ENCODE assay signal across 14 cellular contexts in the genomic region with DNA sequence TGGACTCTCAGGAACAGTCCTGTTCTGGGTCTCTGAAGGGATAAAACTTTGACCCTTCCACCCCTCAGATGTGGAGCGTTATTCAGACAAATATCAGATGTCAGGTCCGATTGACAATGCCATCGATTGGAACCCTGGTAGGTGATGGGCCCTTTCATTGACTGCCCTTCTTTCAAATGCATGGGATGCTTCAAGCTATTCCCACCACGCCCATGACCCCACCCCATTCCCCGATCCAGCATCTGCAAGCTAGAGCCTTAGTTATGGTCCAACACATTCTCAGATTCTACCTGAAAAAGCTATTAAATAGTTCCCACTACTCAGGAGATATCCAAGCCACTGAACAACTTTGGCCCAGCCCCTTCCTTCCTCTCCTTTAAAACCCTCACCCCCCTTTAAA. TPM values are rescaled to one million over a fixed set of nuclear protein-coding genes. Genes with fewer than 3 reads are reported as not detected.
DNase-seq lines count a peak whose midpoint lies in the region; ATAC-seq, FAIRE-seq and TF ChIP-seq lines count a peak whose summit lies in the region.
"Had no signal": no experiment of that assay in that cellular context is flagged by ENCODE, and none has a peak within 500 bp of the region (broad histone marks: within the 10 kb centered on the region; RNA-seq: fewer than 3 reads in every experiment).

No MANE protein-coding gene starts in this region.

- H3K4me2 ChIP-seq in A549 = 0 out of 3 replicates have a peak overlapping the region, but pooled peaks have one; percentile 15

- H3K27me3 ChIP-seq in psoas muscle (ENCODE audit: insufficient read depth in 3 of 3, low read length in 2 of 3) = no peaks in the 10 kb centered on the region
- H3K27me3 ChIP-seq: brain microvascular endothelial cell, hepatocyte had no signal

- intact Hi-C loops in psoas muscle (cut with DNase I) = loop anchor here in 1 of 2 donors (2.0 kb wide), 1 partner anchor 36 kb away; no protein-coding TSS in a partner anchor

- POLR2A ChIA-PET in A549 (lab: Yijun Ruan, JAX) = interaction anchor here (0.8 to 1.2 kb wide), 2 partner anchors 13 to 19 kb away, joined by 3 to 4 read pairs; partner anchors contain the start of genes ANKRD34A, LIX1L and POLR3GL

- no peak for FAIRE-seq in A549 (lab: Jason Lieb, UNC)
- FAIRE-seq in frontal cortex (lab: Jason Lieb, UNC) = no peak

- DNase-seq in A549 (ENCODE audit: low read depth in 1 of 2, low spot score in 1 of 2) (no peak), coronary artery (ENCODE audit: low spot score) (no peak), psoas muscle (peak in 1 of 2 donors; percentile 35), NCI-H524 (lab: John Stamatoyannopoulos, UW) (no peak), frontal cortex (ENCODE audit: low spot score in 2 of 2) (no peak), NCI-H2171 (lab: John Stamatoyannopoulos, UW) (no peak), NCI-H1048 (lab: John Stamatoyannopoulos, UW) (no peak)

- CTCF ChIA-PET in A549 (lab: Yijun Ruan, JAX) = interaction anchor here (0.6 to 24.2 kb wide), 31 partner anchors 11 to 151 kb away, joined by 3 to 566 read pairs (median 5); partner anchors contain the start of genes ANKRD34A, ANKRD35, HJV and ITGA10

- TF ChIP-seq POLR2A in A549 (IDR thresholded peaks at IDR 0.05; ENCODE audit: low read length) = no peak

- WGBS in A549 (ENCODE audit: missing lambda C conversion rate) = 55% methylated on average over 5 of the region's 5 CpGs
- 76 to 78% (median 78%) methylated on average over 5 of the region's 5 CpGs for WGBS in psoas muscle, 3 donors

- ATAC-seq in A549 = no peak; a peak in 1 of 6 replicates
- ATAC-seq in psoas muscle = no peak

- no peaks in the 10 kb centered on the region for H3K9me3 ChIP-seq in A549
- no peaks in the 10 kb centered on the region for H3K9me3 ChIP-seq in KOPT-K1 (ENCODE audit: insufficient read depth, low read length, poor library complexity, severe bottlenecking)
- no peaks in the 10 kb centered on the region for H3K9me3 ChIP-seq in psoas muscle

- H3K27ac ChIP-seq in A549 = no peak overlapping the region
- H3K27ac ChIP-seq in KOPT-K1 (ENCODE audit: low read depth, low read length, poor library complexity, severe bottlenecking) = peak overlapping the region; percentile 72
- peak overlapping the region; percentile 95 to 99 for H3K27ac ChIP-seq in coronary artery
- H3K27ac ChIP-seq in psoas muscle = peak overlapping the region; percentile 98

- no peaks in the 10 kb centered on the region for H3K36me3 ChIP-seq in KOPT-K1 (ENCODE audit: insufficient read depth, low read length)
- peaks cover 0 to 11% of the 10 kb centered on the region in 2 donors for H3K36me3 ChIP-seq in psoas muscle (ENCODE audit: insufficient read depth in 1 of 2, low read depth in 1 of 2)
- H3K36me3 ChIP-seq: brain microvascular endothelial cell had no signal

- H3K4me3 ChIP-seq in A549 (no peak overlapping the region), coronary artery (no peak overlapping the region), psoas muscle (no peak overlapping the region)
- H3K4me3 ChIP-seq: hepatocyte had no signal

- TF ChIP-seq EP300 in A549 (IDR thresholded peaks at IDR 0.05) = no peak

- no peak for TF ChIP-seq RAD21 in A549 (conservative IDR thresholded peaks at IDR 0.05 in 1 of 2, IDR thresholded peaks at IDR 0.05 in 1 of 2)

- no peak for TF ChIP-seq CTCF in A549 (IDR thresholded peaks at IDR 0.05)
- no peak for TF ChIP-seq CTCF in coronary artery (IDR thresholded peaks at IDR 0.05)
- TF ChIP-seq CTCF in psoas muscle (IDR thresholded peaks at IDR 0.05) = no peak

- H3K4me1 ChIP-seq in A549 (peaks cover 20% of the 10 kb centered on the region; the same call in 2 of the 3 replicates), psoas muscle (peaks cover 44% of the 10 kb centered on the region)

TF ChIP-seq in A549, 52 proteins besides CTCF, POLR2A, EP300 and RAD21:
- TF ChIP-seq, protein P1, sequence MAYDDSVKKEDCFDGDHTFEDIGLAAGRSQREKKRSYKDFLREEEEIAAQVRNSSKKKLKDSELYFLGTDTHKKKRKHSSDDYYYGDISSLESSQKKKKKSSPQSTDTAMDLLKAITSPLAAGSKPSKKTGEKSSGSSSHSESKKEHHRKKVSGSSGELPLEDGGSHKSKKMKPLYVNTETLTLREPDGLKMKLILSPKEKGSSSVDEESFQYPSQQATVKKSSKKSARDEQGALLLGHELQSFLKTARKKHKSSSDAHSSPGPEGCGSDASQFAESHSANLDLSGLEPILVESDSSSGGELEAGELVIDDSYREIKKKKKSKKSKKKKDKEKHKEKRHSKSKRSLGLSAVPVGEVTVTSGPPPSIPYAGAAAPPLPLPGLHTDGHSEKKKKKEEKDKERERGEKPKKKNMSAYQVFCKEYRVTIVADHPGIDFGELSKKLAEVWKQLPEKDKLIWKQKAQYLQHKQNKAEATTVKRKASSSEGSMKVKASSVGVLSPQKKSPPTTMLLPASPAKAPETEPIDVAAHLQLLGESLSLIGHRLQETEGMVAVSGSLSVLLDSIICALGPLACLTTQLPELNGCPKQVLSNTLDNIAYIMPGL (CRISPR knock-in tag; IDR thresholded peaks at IDR 0.05; ENCODE audit: borderline replicate concordance) = no peak
- no peak for TF ChIP-seq FOXS1 (CRISPR knock-in tag; IDR thresholded peaks at IDR 0.05)
- no peak for TF ChIP-seq KDM5A (IDR thresholded peaks at IDR 0.05)
- no peak for TF ChIP-seq ZSCAN20 (CRISPR knock-in tag; IDR thresholded peaks at IDR 0.05)
- TF ChIP-seq ZC3H11A (IDR thresholded peaks at IDR 0.05) = no peak
- TF ChIP-seq CBX8 (IDR thresholded peaks at IDR 0.05) = no peak
- no peak for TF ChIP-seq FOSB (CRISPR knock-in tag; IDR thresholded peaks at IDR 0.05)
- no peak for TF ChIP-seq BCL3 (IDR thresholded peaks at IDR 0.05)
- no peak for TF ChIP-seq SMC3 (IDR thresholded peaks at IDR 0.05)
- no peak for TF ChIP-seq KDM1A (IDR thresholded peaks at IDR 0.05; ENCODE audit: low read depth)
- TF ChIP-seq HOXA7 (CRISPR knock-in tag; IDR thresholded peaks at IDR 0.05) = no peak
- TF ChIP-seq TP53 (CRISPR knock-in tag; IDR thresholded peaks at IDR 0.05) = no peak
- no peak for TF ChIP-seq CBX2 (IDR thresholded peaks at IDR 0.05; ENCODE audit: borderline replicate concordance, low read depth)
- no peak for TF ChIP-seq CHD2 (IDR thresholded peaks at IDR 0.05; ENCODE audit: low read length, partially characterized antibody)
TF ChIP-seq in A549: peak in this region for 0.

RNA-seq across cellular contexts. Expression of gene POLR3GL, which starts 12.5 kb away (rescaled TPM):
- polyA plus RNA-seq in A549 (2011; rRNA removed) (11.0 and 15.7 TPM in 2 replicates), A549 (2017; fragmentation: RNase III; extraction: RNeasy Plus Mini Kit Qiagen cat#74134 plus additional on column Dnase treatment) (11.0 to 14.3 TPM (median 12.6 TPM) in 3 replicates), psoas muscle (100 to 1,000 TPM in 1 of 3 donors, 10 to 100 TPM in 2; 59.9 to 139 (median 98.1) TPM)
- polyA plus RNA-seq in A549 (2012; cell fraction: cytosol; rRNA removed) = 5.1 and 5.2 TPM in 2 replicates
- 2.3 and 2.6 TPM in 2 replicates for polyA plus RNA-seq in A549 (2012; cell fraction: nucleus; rRNA removed)
- polyA minus RNA-seq in A549 (2011; rRNA and poly(A)+ RNA removed) = 5.2 TPM in 2 replicates
- total RNA-seq in psoas muscle (10 to 100 TPM; 30.5 to 62.5 (median 48.9) TPM), frontal cortex (14.7 TPM)

RNA-seq across cellular contexts. Expression of gene ANKRD34A, which starts 12.6 kb away (rescaled TPM):
- polyA plus RNA-seq in A549 (2011; rRNA removed) (0.30 and 0.34 TPM in 2 replicates), A549 (2017; fragmentation: RNase III; extraction: RNeasy Plus Mini Kit Qiagen cat#74134 plus additional on column Dnase treatment) (0.25 to 0.59 TPM (median 0.39 TPM) in 3 replicates), psoas muscle (10 to 100 TPM in 1 of 3 donors, 1 to 10 TPM in 2; 6.6 to 14.7 (median 7.4) TPM)
- 0.17 and 0.29 TPM in 2 replicates for polyA plus RNA-seq in A549 (2012; cell fraction: cytosol; rRNA removed)
- 0.50 and 0.79 TPM in 2 replicates for polyA plus RNA-seq in A549 (2012; cell fraction: nucleus; rRNA removed)
- polyA minus RNA-seq in A549 (2011; rRNA and poly(A)+ RNA removed) = 0.15 and 0.33 TPM in 2 replicates
- total RNA-seq in psoas muscle (10 to 100 TPM in 1 of 4 donors, 1 to 10 TPM in 2, under 1 TPM in 1; 0.42 to 12.3 (median 4.9) TPM), frontal cortex (1.6 TPM)

RNA-seq across cellular contexts. Expression of gene LIX1L, which starts 19.2 kb away (rescaled TPM):
- polyA plus RNA-seq in A549 (2011; rRNA removed) (33.0 and 35.8 TPM in 2 replicates), A549 (2017; fragmentation: RNase III; extraction: RNeasy Plus Mini Kit Qiagen cat#74134 plus additional on column Dnase treatment) (8.6 to 10.5 TPM (median 10.1 TPM) in 3 replicates), psoas muscle (10 to 100 TPM; 23.5 to 36.9 (median 28.1) TPM)
- polyA plus RNA-seq in A549 (2012; cell fraction: cytosol; rRNA removed) = 16.2 and 18.8 TPM in 2 replicates
- 6.8 and 10.8 TPM in 2 replicates for polyA plus RNA-seq in A549 (2012; cell fraction: nucleus; rRNA removed)
- 15.9 and 18.4 TPM in 2 replicates for polyA minus RNA-seq in A549 (2011; rRNA and poly(A)+ RNA removed)
- total RNA-seq in psoas muscle (10 to 100 TPM; 14.6 to 59.7 (median 38.0) TPM), frontal cortex (17.1 TPM)

RNA-seq across cellular contexts. Expression of gene TXNIP, which starts 19.4 kb away (rescaled TPM):
- polyA plus RNA-seq in A549 (2011; rRNA removed) = 3.1 and 3.3 TPM in 2 replicates
- polyA plus RNA-seq in A549 (2012; cell fraction: cytosol; rRNA removed) = 0.06 and 0.08 TPM in 2 replicates
- polyA plus RNA-seq in A549 (2012; cell fraction: nucleus; rRNA removed) = 0.05 and 0.09 TPM in 2 replicates
- 0.05 to 0.11 TPM in 2 of 3 replicates, not detected in the other for polyA plus RNA-seq in A549 (2017; fragmentation: RNase III; extraction: RNeasy Plus Mini Kit Qiagen cat#74134 plus additional on column Dnase treatment)
- 4.3 and 4.7 TPM in 2 replicates for polyA minus RNA-seq in A549 (2011; rRNA and poly(A)+ RNA removed)
- 1,000 to 10,000 TPM in 3 of 4 donors, 100 to 1,000 TPM in 1; 887 to 2,747 (median 1,374) TPM for total RNA-seq in psoas muscle
- 1,000 to 10,000 TPM; 1,253 to 1,929 (median 1,863) TPM for polyA plus RNA-seq in psoas muscle
- total RNA-seq in frontal cortex = 125 TPM

RNA-seq across cellular contexts. Expression of gene HJV, which starts 44.5 kb away (rescaled TPM):
- polyA plus RNA-seq in A549 (2011; rRNA removed) = 0.07 TPM in 1 of 2 replicates, not detected in the other
- not detected in 2 replicates for polyA plus RNA-seq in A549 (2012; cell fraction: cytosol; rRNA removed)
- not detected in 2 replicates for polyA plus RNA-seq in A549 (2012; cell fraction: nucleus; rRNA removed)
- polyA plus RNA-seq in A549 (2017; fragmentation: RNase III; extraction: RNeasy Plus Mini Kit Qiagen cat#74134 plus additional on column Dnase treatment) = not detected in 3 replicates
- polyA minus RNA-seq in A549 (2011; rRNA and poly(A)+ RNA removed) = not detected in 2 replicates
- total RNA-seq in psoas muscle = 100 to 1,000 TPM; 240 to 354 (median 317) TPM
- polyA plus RNA-seq in psoas muscle = 100 to 1,000 TPM in 2 of 3 donors, 10 to 100 TPM in 1; 38.1 to 314 (median 168) TPM
- not detected for total RNA-seq in frontal cortex
- total RNA-seq: activated CD4-positive, alpha-beta T cell treated with anti-CD3 and anti-CD28 coated beads for 36 hours; activated T-helper 1 cell treated with anti-CD3 and anti-CD28 coated beads, Interleukin-12 subunit alpha, Interleukin-12 subunit beta, Interleukin-2, Interleukin-4 antibody, amounts not matched to agents 30 ng/mL and 10 ng/mL and 1 ng/mL, durations not matched to agents 14 hours and 24 hours and 36 hours; mononuclear cell; sciatic nerve had no signal

Comparison
In these comparisons a context has a peak if more than half of its experiments do, and no peak if none do; other contexts are left out.
1. H3K27ac ChIP-seq: peak in KOPT-K1 (single experiment), coronary artery (2 of 2) and psoas muscle (single experiment); none in A549 (0 of 2).